Comparison of ENCODE assay signal across 11 cellular contexts in the genomic region with DNA sequence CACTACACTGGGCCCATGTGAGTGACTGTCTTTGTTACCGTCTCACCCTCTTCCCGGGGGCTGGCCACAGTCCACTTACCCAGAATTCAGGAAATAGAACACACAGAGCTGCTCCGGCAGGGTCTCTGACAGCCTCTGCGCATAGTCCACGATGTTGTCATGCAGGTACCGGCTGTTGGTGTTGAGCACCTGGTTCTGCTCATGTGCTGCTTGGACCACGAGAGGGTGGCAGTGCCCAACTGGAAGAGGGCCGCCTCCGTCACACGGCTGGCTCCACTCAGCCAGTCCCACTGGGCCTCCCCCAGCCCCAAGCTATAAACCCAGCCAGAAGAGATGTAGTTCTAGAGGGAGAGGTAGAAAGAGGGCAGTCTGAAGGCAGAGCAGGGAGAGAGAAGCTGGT. TPM values are rescaled to one million over a fixed set of nuclear protein-coding genes. Genes with fewer than 3 reads are reported as not detected.
DNase-seq lines count a peak whose midpoint lies in the region; ATAC-seq and TF ChIP-seq lines count a peak whose summit lies in the region.
"Had no signal": no experiment of that assay in that cellular context is flagged by ENCODE, and none has a peak within 500 bp of the region (broad histone marks: within the 10 kb centered on the region; RNA-seq: fewer than 3 reads in every experiment).

No MANE protein-coding gene starts in this region.

- H3K4me1 Mint-ChIP-seq in activated naive CD4-positive, alpha-beta T cell treated with anti-CD3 and anti-CD28 coated beads, Interleukin-2, amount 50 U/mL, for 24 hours, result peaks cover 55% of the 10 kb centered on the region
- H3K4me1 Mint-ChIP-seq in activated CD8-positive, alpha-beta T cell treated with anti-CD3 and anti-CD28 coated beads, Interleukin-2, amount 10 ng/mL, durations not matched to agents 7 days and 5 days (ENCODE audit: low read depth), result peaks cover 75% of the 10 kb centered on the region
- peaks cover 35 to 67% of the 10 kb centered on the region in 2 donors for H3K4me1 Mint-ChIP-seq in stimulated activated naive B cell treated with anti-CD40 and anti-IgM and Interleukin-4, amounts not matched to agents 10 μg/mL and 1 μg/mL and 100 μg/mL, for 72 hours

- H3K36me3 ChIP-seq in lower lobe of right lung, result peaks cover 60% of the 10 kb centered on the region

- no peaks in the 10 kb centered on the region for H3K9me3 ChIP-seq in lower lobe of right lung

- POLR2A ChIA-PET in activated CD8-positive, alpha-beta T cell treated with anti-CD3 and anti-CD28 coated beads, Interleukin-2, amount 10 ng/mL, durations not matched to agents 7 days and 5 days (lab: Charles Lee), result interaction anchor here (1.4 kb wide), 1 partner anchor 25 kb away, joined by 7 read pairs; a partner anchor contains a TSS

- DNase-seq in activated naive CD4-positive, alpha-beta T cell treated with anti-CD3 and anti-CD28 coated beads, Interleukin-2, amount 50 U/mL, for 16 hours, result no peak
- no peak for DNase-seq in activated CD8-positive, alpha-beta T cell treated with anti-CD3 and anti-CD28 coated beads, Interleukin-2, amount 10 ng/mL, durations not matched to agents 7 days and 5 days
- peak; percentile 35 for DNase-seq in lower lobe of right lung
- no peak for DNase-seq in stimulated activated naive B cell treated with anti-CD40 and anti-IgM and Interleukin-4, amounts not matched to agents 10 μg/mL and 1 μg/mL and 100 μg/mL, for 72 hours
- DNase-seq in left lobe of liver (ENCODE audit: low spot score), result no peak
- no peak for DNase-seq in NCI-H748 (lab: John Stamatoyannopoulos, UW; ENCODE audit: unreplicated experiment)
- DNase-seq: brain microvascular endothelial cell, Karpas-422, NCI-H2081 had no signal

- H3K27me3 Mint-ChIP-seq in activated naive CD4-positive, alpha-beta T cell treated with anti-CD3 and anti-CD28 coated beads, Interleukin-2, amount 50 U/mL, for 24 hours, result no peaks in the 10 kb centered on the region
- no peaks in the 10 kb centered on the region for H3K27me3 Mint-ChIP-seq in activated CD8-positive, alpha-beta T cell treated with anti-CD3 and anti-CD28 coated beads, Interleukin-2, amount 10 ng/mL, durations not matched to agents 7 days and 5 days (ENCODE audit: low read depth)
- H3K27me3 Mint-ChIP-seq in stimulated activated naive B cell treated with anti-CD40 and anti-IgM and Interleukin-4, amounts not matched to agents 10 μg/mL and 1 μg/mL and 100 μg/mL, for 72 hours, result no peaks in the 10 kb centered on the region

- peaks cover 20% of the 10 kb centered on the region for H3K36me3 Mint-ChIP-seq in activated naive CD4-positive, alpha-beta T cell treated with anti-CD3 and anti-CD28 coated beads, Interleukin-2, amount 50 U/mL, for 24 hours
- H3K36me3 Mint-ChIP-seq in activated CD8-positive, alpha-beta T cell treated with anti-CD3 and anti-CD28 coated beads, Interleukin-2, amount 10 ng/mL, durations not matched to agents 7 days and 5 days (ENCODE audit: low read depth), result peaks cover 64% of the 10 kb centered on the region
- H3K36me3 Mint-ChIP-seq in stimulated activated naive B cell treated with anti-CD40 and anti-IgM and Interleukin-4, amounts not matched to agents 10 μg/mL and 1 μg/mL and 100 μg/mL, for 72 hours, result peaks cover 47 to 57% of the 10 kb centered on the region in 2 donors

- no peak overlapping the region for H3K27ac ChIP-seq in lower lobe of right lung
- H3K27ac ChIP-seq: brain microvascular endothelial cell had no signal

- no peaks in the 10 kb centered on the region for H3K9me3 Mint-ChIP-seq in activated naive CD4-positive, alpha-beta T cell treated with anti-CD3 and anti-CD28 coated beads, Interleukin-2, amount 50 U/mL, for 24 hours
- no peaks in the 10 kb centered on the region for H3K9me3 Mint-ChIP-seq in activated CD8-positive, alpha-beta T cell treated with anti-CD3 and anti-CD28 coated beads, Interleukin-2, amount 10 ng/mL, durations not matched to agents 7 days and 5 days (ENCODE audit: insufficient read depth)
- H3K9me3 Mint-ChIP-seq in stimulated activated naive B cell treated with anti-CD40 and anti-IgM and Interleukin-4, amounts not matched to agents 10 μg/mL and 1 μg/mL and 100 μg/mL, for 72 hours, result peaks cover 0 to 2% of the 10 kb centered on the region in 2 donors

- intact Hi-C loops in lower lobe of right lung (cut with DNase I), result no loop called here

- H3K4me1 ChIP-seq in lower lobe of right lung, result peaks cover 39% of the 10 kb centered on the region

- no peak for ATAC-seq in activated CD8-positive, alpha-beta T cell treated with anti-CD3 and anti-CD28 coated beads, Interleukin-2, amount 10 ng/mL, durations not matched to agents 7 days and 5 days
- ATAC-seq in lower lobe of right lung (no peak), left lobe of liver (no peak), HG03432 (IDR thresholded peaks at IDR 0.05; ENCODE audit: unreplicated experiment) (no peak)
- ATAC-seq in stimulated activated naive B cell treated with anti-CD40 and anti-IgM and Interleukin-4, amounts not matched to agents 10 μg/mL and 1 μg/mL and 100 μg/mL, for 72 hours (replicated peaks), result no peak

- CTCF ChIA-PET in activated CD8-positive, alpha-beta T cell treated with anti-CD3 and anti-CD28 coated beads, Interleukin-2, amount 10 ng/mL, durations not matched to agents 7 days and 5 days (lab: Charles Lee), result no interaction called here

- H3K27ac Mint-ChIP-seq in activated naive CD4-positive, alpha-beta T cell treated with anti-CD3 and anti-CD28 coated beads, Interleukin-2, amount 50 U/mL, for 24 hours, result no peak overlapping the region
- peak overlapping the region; percentile 63 for H3K27ac Mint-ChIP-seq in activated CD8-positive, alpha-beta T cell treated with anti-CD3 and anti-CD28 coated beads, Interleukin-2, amount 10 ng/mL, durations not matched to agents 7 days and 5 days
- peak overlapping the region; percentile 31 for H3K27ac Mint-ChIP-seq in stimulated activated naive B cell treated with anti-CD40 and anti-IgM and Interleukin-4, amounts not matched to agents 10 μg/mL and 1 μg/mL and 100 μg/mL, for 72 hours

- H3K4me3 ChIP-seq in lower lobe of right lung, result no peak overlapping the region

- peak overlapping the region; percentile 91 for H3K4me3 Mint-ChIP-seq in activated naive CD4-positive, alpha-beta T cell treated with anti-CD3 and anti-CD28 coated beads, Interleukin-2, amount 50 U/mL, for 24 hours
- H3K4me3 Mint-ChIP-seq in activated CD8-positive, alpha-beta T cell treated with anti-CD3 and anti-CD28 coated beads, Interleukin-2, amount 10 ng/mL, durations not matched to agents 7 days and 5 days, result peak overlapping the region; percentile 90
- H3K4me3 Mint-ChIP-seq in stimulated activated naive B cell treated with anti-CD40 and anti-IgM and Interleukin-4, amounts not matched to agents 10 μg/mL and 1 μg/mL and 100 μg/mL, for 72 hours, result peak overlapping the region; percentile 46 to 94

- no peaks in the 10 kb centered on the region for H3K27me3 ChIP-seq in lower lobe of right lung (ENCODE audit: low read depth)
- H3K27me3 ChIP-seq: brain microvascular endothelial cell had no signal

- TF ChIP-seq CTCF in lower lobe of right lung (IDR thresholded peaks at IDR 0.05), result no peak

RNA-seq across cellular contexts. Expression of a gene that starts 2.7 kb away (rescaled TPM):
- total RNA-seq in activated CD8-positive, alpha-beta T cell treated with anti-CD3 and anti-CD28 coated beads, Interleukin-2, amount 10 ng/mL, durations not matched to agents 7 days and 5 days, result 100 to 1,000 TPM; 125 to 126 TPM
- total RNA-seq in lower lobe of right lung (101 TPM), left lobe of liver (74.1 TPM)

RNA-seq across cellular contexts. Expression of a gene that starts 25.5 kb away (rescaled TPM):
- total RNA-seq in activated CD8-positive, alpha-beta T cell treated with anti-CD3 and anti-CD28 coated beads, Interleukin-2, amount 10 ng/mL, durations not matched to agents 7 days and 5 days, result 100 to 1,000 TPM; 335 to 336 TPM
- 102 TPM for total RNA-seq in lower lobe of right lung
- 56.1 TPM for total RNA-seq in left lobe of liver

RNA-seq across cellular contexts. Expression of a gene that starts 42.7 kb away (rescaled TPM):
- not detected for total RNA-seq in activated CD8-positive, alpha-beta T cell treated with anti-CD3 and anti-CD28 coated beads, Interleukin-2, amount 10 ng/mL, durations not matched to agents 7 days and 5 days
- total RNA-seq in lower lobe of right lung (not detected), left lobe of liver (not detected)
